In genomic region chr22:17772963-17773605, GRCh38 we compare ENCODE assay signal across 8 cellular contexts. TPM values are rescaled to one million over a fixed set of nuclear protein-coding genes. Genes with fewer than 3 reads are reported as not detected.
DNase-seq lines count a peak whose midpoint lies in the region; ATAC-seq, FAIRE-seq and TF ChIP-seq lines count a peak whose summit lies in the region.

No MANE protein-coding gene starts in this region.

- H3K9me3 Mint-ChIP-seq in memory B cell: no peaks in the 10 kb centered on the region

- in situ Hi-C loops in mammary epithelial cell (cut with MboI; ENCODE audit: low sequenced_read_pairs in 2 of 2): no loop called here

- peak overlapping the region; percentile 91 for H3K27ac Mint-ChIP-seq in memory B cell

- H3K36me3 ChIP-seq in BLaER1 treated with 17β-estradiol and CSF1 and Interleukin-3, amounts not matched to agents 10 nM and 100 nM: peaks cover 0 to 30% (median 6%) of the 10 kb centered on the region in 11 experiments; a peak in 12 of 22 replicates
- no peaks in the 10 kb centered on the region for H3K36me3 ChIP-seq in mammary epithelial cell (ENCODE audit: insufficient read depth, low read length)

- intact Hi-C loops in mammary epithelial cell (cut with micrococcal nuclease): no loop called here

- peaks cover 41 to 56% (median 52%) of the 10 kb centered on the region in 11 experiments; a peak in 21 of 22 replicates for H4K20me1 ChIP-seq in BLaER1 treated with 17β-estradiol and CSF1 and Interleukin-3, amounts not matched to agents 10 nM and 100 nM
- no peaks in the 10 kb centered on the region for H4K20me1 ChIP-seq in mammary epithelial cell (ENCODE audit: insufficient read depth, low read length)

- no peaks in the 10 kb centered on the region for H3K9me3 ChIP-seq in BLaER1 treated with 17β-estradiol and CSF1 and Interleukin-3, amounts not matched to agents 10 nM and 100 nM (replicated peaks in 1 of 11)
- no peaks in the 10 kb centered on the region for H3K9me3 ChIP-seq in mammary epithelial cell (replicated peaks; ENCODE audit: insufficient read depth, low read length)

- no peaks in the 10 kb centered on the region for H3K27me3 Mint-ChIP-seq in memory B cell

- no peaks in the 10 kb centered on the region for H3K27me3 ChIP-seq in BLaER1 treated with 17β-estradiol and CSF1 and Interleukin-3, amounts not matched to agents 10 nM and 100 nM
- no peaks in the 10 kb centered on the region for H3K27me3 ChIP-seq in mammary epithelial cell (ENCODE audit: insufficient read depth, low read length)

- peak overlapping the region; percentile 69 to 89 (median 80) for H3K4me3 ChIP-seq in BLaER1 treated with 17β-estradiol and CSF1 and Interleukin-3, amounts not matched to agents 10 nM and 100 nM
- peak overlapping the region; percentile 67 for H3K4me3 ChIP-seq in Jurkat, Clone E6-1 (ENCODE audit: low read length)
- H3K4me3 ChIP-seq in mammary epithelial cell (replicated peaks in 1 of 3; ENCODE audit: insufficient read depth in 1 of 3, low read depth in 2 of 3, low read length in 3 of 3): peak overlapping the region; percentile 47 to 67 (median 58)

- ATAC-seq in memory B cell (ENCODE audit: low read depth): no peak

- H3K36me3 Mint-ChIP-seq in memory B cell: no peaks in the 10 kb centered on the region

- no peak for TF ChIP-seq CTCF in mammary epithelial cell (conservative IDR thresholded peaks at IDR 0.05 in 1 of 2, IDR thresholded peaks at IDR 0.05 in 1 of 2; ENCODE audit: extremely low read depth in 1 of 2, insufficient read depth in 1 of 2, low read depth in 1 of 2, low read length in 2 of 2)

- dilution Hi-C loops in mammary epithelial cell (cut with HindIII; ENCODE audit: low sequenced_read_pairs): no loop called here

- peaks cover 75 to 83% (median 80%) of the 10 kb centered on the region in 10 experiments for H3K4me1 ChIP-seq in BLaER1 treated with 17β-estradiol and CSF1 and Interleukin-3, amounts not matched to agents 10 nM and 100 nM
- H3K4me1 ChIP-seq in mammary epithelial cell (ENCODE audit: insufficient read depth, low read length): peaks cover 13% of the 10 kb centered on the region

- CTCF ChIA-PET in mammary epithelial cell (lab: Charles Lee; ENCODE audit: low non-redundant PET): no interaction called here

- WGBS in mammary epithelial cell (ENCODE audit: low coverage, missing lambda C conversion rate): 35% methylated on average over 9 of the region's 18 CpGs

- H3K4me3 Mint-ChIP-seq in memory B cell: peak overlapping the region; percentile 88

- H3K79me2 ChIP-seq in mammary epithelial cell (ENCODE audit: insufficient read depth, low read length): peaks cover 32% of the 10 kb centered on the region

- peak overlapping the region; percentile 92 to 99 (median 96) for H3K9ac ChIP-seq in BLaER1 treated with 17β-estradiol and CSF1 and Interleukin-3, amounts not matched to agents 10 nM and 100 nM
- H3K9ac ChIP-seq in mammary epithelial cell (ENCODE audit: insufficient read depth, low read length): no peak overlapping the region

- no peak for FAIRE-seq in urothelium cell line (lab: Jason Lieb, UNC)

- peak overlapping the region; percentile 87 to 100 (median 97) for H3K27ac ChIP-seq in BLaER1 treated with 17β-estradiol and CSF1 and Interleukin-3, amounts not matched to agents 10 nM and 100 nM
- H3K27ac ChIP-seq in mammary epithelial cell (ENCODE audit: insufficient read depth, low read depth, low read length): no peak overlapping the region

- H3K4me1 Mint-ChIP-seq in memory B cell: peaks cover 43% of the 10 kb centered on the region

- no peak for DNase-seq in Jurkat, Clone E6-1 (ENCODE audit: low read depth, low spot score)
- DNase-seq in mammary epithelial cell (peak; percentile 35), memory B cell (ENCODE audit: low spot score in 2 of 2) (no peak), urothelium cell line (ENCODE audit: low spot score) (peak; percentile 41), SHP77 treated with DMSO at 0.1 percent for 48 hours (lab: John Stamatoyannopoulos, UW) (no peak), iPS-NIHi11 (ENCODE audit: low spot score) (no peak), iPS-NIHi7 (ENCODE audit: extremely low spot score) (no peak)

- no TSS peak for BruUV-seq in mammary epithelial cell (replicated peaks; lab: Mats Ljungman, UMichigan)

- peak overlapping the region; percentile 96 to 100 (median 98) for H3K4me2 ChIP-seq in BLaER1 treated with 17β-estradiol and CSF1 and Interleukin-3, amounts not matched to agents 10 nM and 100 nM
- peak overlapping the region; percentile 93 for H3K4me2 ChIP-seq in mammary epithelial cell (ENCODE audit: insufficient read depth, low read depth, low read length)

- H2AFZ ChIP-seq in mammary epithelial cell (ENCODE audit: low read depth, low read length): peak overlapping the region; percentile 85

RNA-seq across cellular contexts. Expression of gene BID, which starts 1.2 kb away (rescaled TPM):
- 202 TPM for polyA plus RNA-seq in Jurkat, Clone E6-1 (2012; ENCODE audit: insufficient read depth, insufficient read length)
- 10 to 100 TPM; 12.3 to 25.4 TPM for total RNA-seq in mammary epithelial cell
- 74.2 TPM for polyA plus RNA-seq in mammary epithelial cell
- polyA minus RNA-seq in mammary epithelial cell: 30.1 TPM

Comparison
In these comparisons a context has a peak if more than half of its experiments do, and no peak if none do; other contexts are left out.
1. DNase-seq: peak in mammary epithelial cell (single experiment) and urothelium cell line (single experiment); none in Jurkat, Clone E6-1 (single experiment), memory B cell (0 of 2), SHP77 treated with DMSO at 0.1 percent for 48 hours (single experiment), iPS-NIHi11 (single experiment) and iPS-NIHi7 (single experiment).
2. Peak in every context shown above with its lines, with median percentiles within 50 percentile points of each other: H3K4me3 ChIP-seq.